16 cellular contexts compared by ENCODE assay signal in the genomic region with DNA sequence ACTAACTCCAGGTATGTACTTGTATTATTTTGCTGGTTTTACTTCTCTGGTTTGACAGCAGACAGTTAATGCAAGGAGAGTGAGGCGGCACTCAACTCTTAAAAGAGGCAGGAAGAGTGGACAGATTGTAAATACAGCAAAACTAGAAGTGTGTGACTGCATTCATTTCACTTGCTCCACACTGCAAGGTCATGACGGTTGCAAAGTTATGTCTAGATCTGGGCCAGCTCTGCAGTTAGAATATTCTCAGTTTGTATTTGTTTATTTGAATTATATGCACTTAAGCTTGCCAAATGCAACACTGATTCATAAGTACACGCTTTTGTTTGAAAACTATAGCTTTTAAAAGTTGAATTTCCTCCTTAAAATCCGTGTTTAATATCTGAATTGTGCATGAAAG.
DNase-seq lines count a peak whose midpoint lies in the region; ATAC-seq, FAIRE-seq and TF ChIP-seq lines count a peak whose summit lies in the region.
"Had no signal": no experiment of that assay in that cellular context is flagged by ENCODE, and none has a peak within 500 bp of the region (broad histone marks: within the 10 kb centered on the region; RNA-seq: fewer than 3 reads in every experiment).

No MANE protein-coding gene starts in this region.

- no peaks in the 10 kb centered on the region for H3K79me1 ChIP-seq in IMR-90 (ENCODE audit: low read depth in 1 of 2, low read length in 2 of 2)

- H2AK9ac ChIP-seq in IMR-90 (replicated peaks; ENCODE audit: low read depth, low read length, poor library complexity), result no peak overlapping the region

- H2BK5ac ChIP-seq in IMR-90 (ENCODE audit: low read depth, low read length, poor library complexity, severe bottlenecking), result peak overlapping the region; percentile 36

- TF ChIP-seq RAD21 in IMR-90 (IDR thresholded peaks at IDR 0.05; ENCODE audit: low read length), result no peak; the same call in 1 of the 2 replicates

- peak overlapping the region; percentile 9; the same call in 1 of the 2 replicates for H3K4me2 ChIP-seq in IMR-90 (ENCODE audit: low read depth, low read length)
- H3K4me2 ChIP-seq: BLaER1 treated with 17β-estradiol and CSF1 and Interleukin-3, amounts not matched to agents 10 nM and 100 nM had no signal

- intact Hi-C loops in IMR-90 (cut with micrococcal nuclease), result loop anchor here (2.0 to 5.0 kb wide), 3 partner anchors 277 to 687 kb away; partner anchors contain the start of gene TBC1D19
- intact Hi-C loops in aorta (cut with DNase I), result loop anchor here in 1 of 2 donors (10.0 kb wide), 3 partner anchors 145 to 1025 kb away; partner anchors contain the start of gene STIM2

- H2BK20ac ChIP-seq in IMR-90 (ENCODE audit: low read depth, low read length), result no peak overlapping the region

- CTCF ChIA-PET in IMR-90 (lab: Yijun Ruan, JAX), result interaction anchor here (0.6 to 1.6 kb wide), 4 partner anchors 135 to 679 kb away, joined by 3 to 5 read pairs (median 4); no protein-coding TSS in a partner anchor

- no peak overlapping the region for H4K8ac ChIP-seq in IMR-90 (ENCODE audit: low read depth in 2 of 2, low read length in 2 of 2)

- H3K4ac ChIP-seq in IMR-90 (ENCODE audit: low read depth, low read length), result no peak overlapping the region

- dilution Hi-C loops in IMR-90 (cut with HindIII; ENCODE audit: low sequenced_read_pairs, unreplicated experiment), result no loop called here

- H3K23ac ChIP-seq in IMR-90 (ENCODE audit: low read depth, low read length), result no peak overlapping the region

- no peaks in the 10 kb centered on the region for H3K9me1 ChIP-seq in IMR-90 (ENCODE audit: insufficient read depth, low read length)

- in situ Hi-C loops in IMR-90 (cut with MboI; ENCODE audit: low sequenced_read_pairs), result loop anchor here (5.0 to 25.0 kb wide), 6 partner anchors 137 to 1022 kb away; no protein-coding TSS in a partner anchor

- no peak overlapping the region for H2AFZ ChIP-seq in IMR-90 (replicated peaks; ENCODE audit: low read length, poor library complexity)

- H3K27ac ChIP-seq in IMR-90 (ENCODE audit: insufficient read depth, low read length) (no peak overlapping the region), muscle layer of colon (ENCODE audit: low read depth, low read length) (peak overlapping the region; percentile 14), aorta (ENCODE audit: low read depth in 1 of 2, low read length in 2 of 2) (no peak overlapping the region)
- H3K27ac ChIP-seq: gastroesophageal sphincter, neutrophil, testis had no signal

- no peak overlapping the region for H4K5ac ChIP-seq in IMR-90 (ENCODE audit: low read depth, low read length)

- ATAC-seq in IMR-90 (ENCODE audit: low read depth) (peak; percentile 63), omental fat pad (ENCODE audit: low FRiP score) (no peak), aorta (ENCODE audit: low FRiP score) (no peak), HG03342 (IDR thresholded peaks at IDR 0.05; ENCODE audit: unreplicated experiment) (no peak)

- H2AK5ac ChIP-seq in IMR-90 (ENCODE audit: low read depth, low read length), result no peak overlapping the region

- WGBS in IMR-90 (ENCODE audit: extremely low coverage in 2 of 2, insufficient read length in 1 of 2), 2 experiments, result no CpG with 5 or more reads among the region's 4 CpGs
- 9 to 10% methylated on average over 4 of the region's 4 CpGs for WGBS in aorta, 2 donors

- H3K18ac ChIP-seq in IMR-90 (ENCODE audit: low read depth, low read length), result no peak overlapping the region

- FAIRE-seq in urothelium cell line (lab: Jason Lieb, UNC), result no peak
- FAIRE-seq: bronchial epithelial cell, H54 had no signal

- no TSS peak for BruUV-seq in IMR-90 (replicated peaks; lab: Mats Ljungman, UMichigan)

- no peak overlapping the region; the same call in 1 of the 2 replicates for H3K14ac ChIP-seq in IMR-90 (replicated peaks; ENCODE audit: low read depth, low read length)

- DNase-seq in DMS53 (lab: John Stamatoyannopoulos, UW) (peak; percentile 36), IMR-90 (peak; percentile 84), choroid plexus epithelial cell (ENCODE audit: low read depth) (peak; percentile 78), urothelium cell line (ENCODE audit: low spot score) (no peak), omental fat pad (ENCODE audit: low spot score) (no peak), aorta (no peak)
- DNase-seq: activated CD8-positive, alpha-beta memory T cell treated with anti-CD3 and anti-CD28 coated beads, Interleukin-2, amount 50 U/mL, for 48 hours; Right ventricle myocardium superior; testis had no signal

- no peak for TF ChIP-seq POLR2A in IMR-90 (IDR thresholded peaks at IDR 0.05; ENCODE audit: low read depth, low read length)

- H3K36me3 ChIP-seq in IMR-90 (ENCODE audit: control insufficient read depth, insufficient read depth, low read length) (peaks cover 2% of the 10 kb centered on the region; the same call in 1 of the 2 replicates), muscle layer of colon (ENCODE audit: insufficient read depth, low read length) (no peaks in the 10 kb centered on the region), aorta (ENCODE audit: control insufficient read depth in 1 of 2, insufficient read depth in 2 of 2, low read length in 1 of 2) (no peaks in the 10 kb centered on the region)
- H3K36me3 ChIP-seq: gastroesophageal sphincter had no signal

- H3K9ac ChIP-seq in IMR-90 (ENCODE audit: low read depth, low read length) (no peak overlapping the region), muscle layer of colon (ENCODE audit: low read length) (no peak overlapping the region)

- H4K91ac ChIP-seq in IMR-90 (ENCODE audit: insufficient read depth, low read depth, low read length), result no peak overlapping the region

- H3K56ac ChIP-seq in IMR-90 (ENCODE audit: extremely low read depth, insufficient read depth, low read length), result no peak overlapping the region

- no peak overlapping the region for H2BK15ac ChIP-seq in IMR-90 (ENCODE audit: low read depth, low read length)

- H3K9me3 ChIP-seq in IMR-90 (ENCODE audit: control insufficient read depth, insufficient read depth, low read length) (no peaks in the 10 kb centered on the region), muscle layer of colon (ENCODE audit: low read length) (no peaks in the 10 kb centered on the region), aorta (ENCODE audit: control insufficient read depth, low read length) (no peaks in the 10 kb centered on the region)
- H3K9me3 ChIP-seq: gastroesophageal sphincter, neutrophil, testis had no signal

- H3K27me3 ChIP-seq in IMR-90 (ENCODE audit: control insufficient read depth, insufficient read depth, low read length) (no peaks in the 10 kb centered on the region), muscle layer of colon (ENCODE audit: control insufficient read depth in 1 of 2, insufficient read depth in 2 of 2, low read length in 2 of 2) (no peaks in the 10 kb centered on the region), aorta (ENCODE audit: control insufficient read depth in 1 of 2, insufficient read depth in 2 of 2, low read length in 1 of 2) (no peaks in the 10 kb centered on the region)
- H3K27me3 ChIP-seq: BLaER1 treated with 17β-estradiol and CSF1 and Interleukin-3, amounts not matched to agents 10 nM and 100 nM; gastroesophageal sphincter; neutrophil; testis had no signal

- H4K20me1 ChIP-seq in IMR-90 (ENCODE audit: insufficient read depth, low read length), result no peaks in the 10 kb centered on the region; the same call in 1 of the 2 replicates

- POLR2A ChIA-PET in IMR-90 (lab: Charles Lee; ENCODE audit: unreplicated experiment), result interaction anchor here (0.5 kb wide), 1 partner anchor 152 kb away, joined by 3 read pairs; no protein-coding TSS in a partner anchor

- H3K4me1 ChIP-seq in IMR-90 (ENCODE audit: control insufficient read depth, insufficient read depth, low read length) (peaks cover 10% of the 10 kb centered on the region), muscle layer of colon (ENCODE audit: insufficient read depth, low read length) (peaks cover 10% of the 10 kb centered on the region), aorta (ENCODE audit: control insufficient read depth in 1 of 2, insufficient read depth in 2 of 2, low read length in 2 of 2) (peaks cover 0 to 2% of the 10 kb centered on the region in 2 donors)

- TF ChIP-seq CTCF in IMR-90 (conservative IDR thresholded peaks at IDR 0.05; ENCODE audit: low read depth, low read length) (no peak), choroid plexus epithelial cell (conservative IDR thresholded peaks at IDR 0.05; ENCODE audit: low read depth, low read length) (no peak), omental fat pad (IDR thresholded peaks at IDR 0.05) (no peak)

- H3K4me3 ChIP-seq in IMR-90 (ENCODE audit: insufficient read depth, low read depth, low read length) (no peak overlapping the region), choroid plexus epithelial cell (ENCODE audit: low read depth, low read length) (no peak overlapping the region), muscle layer of colon (ENCODE audit: low read depth in 1 of 2, low read length in 2 of 2) (no peak overlapping the region), aorta (ENCODE audit: low read length in 2 of 2) (no peak overlapping the region)
- H3K4me3 ChIP-seq: BLaER1 treated with 17β-estradiol and CSF1 and Interleukin-3, amounts not matched to agents 10 nM and 100 nM; gastroesophageal sphincter; testis had no signal

- no peak overlapping the region for H2BK120ac ChIP-seq in IMR-90 (ENCODE audit: low read depth, low read length)

TF ChIP-seq in IMR-90, 13 proteins besides CTCF, POLR2A, EP300 and RAD21 (continues in another document):
- no peak for TF ChIP-seq MAFK (IDR thresholded peaks at IDR 0.05; ENCODE audit: low read depth, low read length)
- TF ChIP-seq, protein P1, sequence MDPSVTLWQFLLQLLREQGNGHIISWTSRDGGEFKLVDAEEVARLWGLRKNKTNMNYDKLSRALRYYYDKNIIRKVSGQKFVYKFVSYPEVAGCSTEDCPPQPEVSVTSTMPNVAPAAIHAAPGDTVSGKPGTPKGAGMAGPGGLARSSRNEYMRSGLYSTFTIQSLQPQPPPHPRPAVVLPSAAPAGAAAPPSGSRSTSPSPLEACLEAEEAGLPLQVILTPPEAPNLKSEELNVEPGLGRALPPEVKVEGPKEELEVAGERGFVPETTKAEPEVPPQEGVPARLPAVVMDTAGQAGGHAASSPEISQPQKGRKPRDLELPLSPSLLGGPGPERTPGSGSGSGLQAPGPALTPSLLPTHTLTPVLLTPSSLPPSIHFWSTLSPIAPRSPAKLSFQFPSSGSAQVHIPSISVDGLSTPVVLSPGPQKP (IDR thresholded peaks at IDR 0.05; ENCODE audit: borderline replicate concordance, low read depth, low read length), result no peak
- no peak for TF ChIP-seq RCOR1 (IDR thresholded peaks at IDR 0.05; ENCODE audit: insufficient replicate concordance, low read length)
- no peak for TF ChIP-seq SMC3 (IDR thresholded peaks at IDR 0.05; ENCODE audit: low read depth, low read length)
- TF ChIP-seq NFE2L2 (IDR thresholded peaks at IDR 0.05; ENCODE audit: low read depth, low read length), result no peak
- TF ChIP-seq FOS (IDR thresholded peaks at IDR 0.05; ENCODE audit: low read depth, low read length), result no peak
- no peak for TF ChIP-seq MAZ (IDR thresholded peaks at IDR 0.05; ENCODE audit: borderline replicate concordance, low read depth, low read length)
- peak; percentile 27; the same call in 1 of the 2 replicates for TF ChIP-seq CEBPB (IDR thresholded peaks at IDR 0.05; ENCODE audit: low read depth, low read length)
- peak; percentile 39; the same call in 1 of the 2 replicates for TF ChIP-seq BHLHE40 (IDR thresholded peaks at IDR 0.05; ENCODE audit: low read depth, low read length)
- TF ChIP-seq RFX5 (IDR thresholded peaks at IDR 0.05; ENCODE audit: low read depth, low read length), result no peak

Comparison
In these comparisons a context has a peak if more than half of its experiments do, and no peak if none do; other contexts are left out.
1. DNase-seq: peak in DMS53 (single experiment), IMR-90 (single experiment) and choroid plexus epithelial cell (single experiment); none in urothelium cell line (single experiment), omental fat pad (single experiment) and aorta (0 of 2).